28 cellular contexts compared by ENCODE assay signal in the genomic region with DNA sequence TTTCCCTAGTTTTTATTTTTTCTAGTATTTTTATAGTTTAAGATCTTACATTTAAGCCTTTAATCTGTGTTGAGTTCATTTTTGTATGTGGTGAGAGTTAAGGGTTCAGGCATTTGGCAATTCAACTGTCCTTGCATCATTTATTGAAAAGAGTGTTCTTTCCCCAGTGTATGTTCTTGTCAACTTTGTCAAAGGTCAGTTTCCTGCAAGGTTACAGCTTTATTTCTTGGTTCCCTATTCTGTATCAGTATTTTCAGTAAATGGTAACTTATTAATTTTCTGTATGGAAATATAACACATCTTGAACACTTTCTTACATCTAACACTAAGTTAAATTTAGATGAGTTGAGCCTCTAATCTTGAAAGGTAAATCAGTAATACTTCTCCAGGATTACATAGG.
"Had no signal": no experiment of that assay in that cellular context is flagged by ENCODE, and none has a peak within 500 bp of the region (broad histone marks: within the 10 kb centered on the region; RNA-seq: fewer than 3 reads in every experiment).

No MANE protein-coding gene starts in this region.

- DNase-seq: activated B cell treated with CpG ODN at 0.5 μM for 24 hours; activated CD4-positive, alpha-beta memory T cell treated with anti-CD3 and anti-CD28 coated beads, Interleukin-2, amount 10 ng/mL, durations not matched to agents 7 days and 5 days; activated CD4-positive, alpha-beta T cell treated with anti-CD3 and anti-CD28 coated beads for 4 hours; activated CD4-positive, alpha-beta T cell treated with anti-CD3 and anti-CD28 coated beads, Interleukin-2, amount 10 ng/mL, durations not matched to agents 7 days and 5 days; activated CD4-positive, alpha-beta T cell treated with anti-CD3 and anti-CD28 coated beads, Interleukin-2, amount 50 U/mL, for 48 hours; activated CD4-positive, CD25-positive, alpha-beta regulatory T cell treated with anti-CD3 and anti-CD28 coated beads, Interleukin-2, amount 50 U/mL, for 72 hours; activated CD8-positive, alpha-beta memory T cell treated with anti-CD3 and anti-CD28 coated beads for 24 hours; activated CD8-positive, alpha-beta memory T cell treated with anti-CD3 and anti-CD28 coated beads, Interleukin-2, amount 10 ng/mL, durations not matched to agents 7 days and 5 days; activated CD8-positive, alpha-beta memory T cell treated with anti-CD3 and anti-CD28 coated beads, Interleukin-2, amount 50 U/mL, for 48 hours; activated CD8-positive, alpha-beta T cell treated with anti-CD3 and anti-CD28 coated beads, Interleukin-2, amount 10 ng/mL, durations not matched to agents 7 days and 5 days; activated effector memory CD4-positive, alpha-beta T cell treated with Interleukin-2 at 50 U/mL for 16 hours; activated gamma-delta T cell; activated naive CD4-positive, alpha-beta T cell treated with anti-CD3 and anti-CD28 coated beads for 36 hours; activated naive CD4-positive, alpha-beta T cell treated with anti-CD3 and anti-CD28 coated beads, Interleukin-2, amount 50 U/mL, for 16 hours; activated naive CD8-positive, alpha-beta T cell treated with anti-CD3 and anti-CD28 coated beads for 36 hours; activated T-cell treated with anti-CD3 and anti-CD28 coated beads, Interleukin-2, amount 50 U/mL, for 24 hours; activated T-cell treated with anti-CD3 and anti-CD28 coated beads, Interleukin-2, amount 50 U/mL, for 48 hours; adrenal gland; amygdala; anterior cingulate cortex; central memory CD4-positive, alpha-beta T cell; T-helper 1 cell; T-helper 2 cell; T-helper 9 cell had no signal

- H3K9me3 ChIP-seq: adrenal gland had no signal

- H3K36me3 ChIP-seq: adrenal gland, ascending aorta had no signal

- FAIRE-seq: TTC549 had no signal

- ATAC-seq: activated CD8-positive, alpha-beta memory T cell treated with anti-CD3 and anti-CD28 coated beads, Interleukin-2, amount 10 ng/mL, durations not matched to agents 7 days and 5 days; activated CD8-positive, alpha-beta T cell treated with anti-CD3 and anti-CD28 coated beads, Interleukin-2, amount 10 ng/mL, durations not matched to agents 7 days and 5 days; activated naive CD4-positive, alpha-beta T cell treated with anti-CD3 and anti-CD28 coated beads, Interleukin-2, amount 50 U/mL, for 72 hours had no signal

- H3K27me3 ChIP-seq: adrenal gland, ascending aorta had no signal

- H3K4me3 ChIP-seq: adrenal gland, ascending aorta had no signal

- H3K4me1 ChIP-seq: adrenal gland, ascending aorta had no signal

- H3K27ac ChIP-seq: adrenal gland, ascending aorta, VCaP had no signal
